8 cellular contexts compared by ENCODE assay signal in the genomic region with DNA sequence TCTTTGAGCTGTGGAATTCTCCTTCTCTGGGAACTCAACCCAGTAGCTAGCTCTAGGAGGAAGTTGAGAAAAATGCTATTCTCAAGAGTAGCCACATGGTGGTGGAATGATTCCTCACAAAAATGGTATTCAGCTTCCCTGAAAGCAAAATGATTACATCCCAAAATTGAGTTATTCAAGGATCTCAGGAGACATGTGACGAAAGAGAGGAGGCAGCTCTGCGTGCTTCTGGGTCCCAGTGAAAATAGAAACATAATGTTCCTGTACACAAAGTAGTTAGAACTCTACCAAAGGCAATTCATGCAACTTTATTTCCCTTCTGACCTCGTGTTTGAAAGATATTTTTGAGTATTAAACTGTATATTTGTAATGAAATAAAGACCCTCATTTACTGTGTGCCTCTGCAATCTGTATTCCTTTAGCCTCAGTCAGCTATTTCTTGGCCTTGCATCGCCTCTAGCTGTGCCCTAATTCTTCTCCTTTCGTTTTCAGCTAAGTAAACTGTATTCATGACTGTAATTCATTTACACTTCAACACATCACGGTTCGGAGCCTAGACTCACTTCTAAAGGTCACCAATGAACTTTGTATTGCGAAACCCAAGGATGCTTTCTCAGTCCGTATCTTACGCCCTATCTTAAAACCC.
DNase-seq lines count a peak whose midpoint lies in the region; ATAC-seq, FAIRE-seq and TF ChIP-seq lines count a peak whose summit lies in the region.

No MANE protein-coding gene starts in this region.

- H4K20me1 ChIP-seq in DOHH2 (ENCODE audit: control insufficient read depth, insufficient read depth, low read depth, low read length) (no peaks in the 10 kb centered on the region), endothelial cell of umbilical vein (replicated peaks; ENCODE audit: control insufficient read depth, extremely low read depth, insufficient read depth, low read length) (no peaks in the 10 kb centered on the region)

- FAIRE-seq in endothelial cell of umbilical vein (lab: Jason Lieb, UNC), result peak; percentile 91

- peak; percentile 57 for DNase-seq in RWPE1 (ENCODE audit: low spot score)
- peak; percentile 80 for DNase-seq in endothelial cell of umbilical vein (ENCODE audit: low read depth, low spot score)
- DNase-seq in stimulated activated CD8-positive, alpha-beta memory T cell treated with anti-CD3 and anti-CD28 coated beads, Interleukin-4, amount 100 ng/mL, for 48 hours, result no peak
- DNase-seq in activated CD4-positive, alpha-beta T cell treated with anti-CD3 and anti-CD28 coated beads for 4 hours, result no peak

- peak overlapping the region; percentile 20; the same call in 1 of the 2 replicates for H3K4me2 ChIP-seq in DOHH2 (ENCODE audit: low read length)
- H3K4me2 ChIP-seq in endothelial cell of umbilical vein (ENCODE audit: insufficient read depth, low read length), result no peak overlapping the region

- POLR2A ChIA-PET in RWPE1 (lab: Yijun Ruan, JAX; ENCODE audit: low non-redundant PET), result no interaction called here
- POLR2A ChIA-PET in endothelial cell of umbilical vein (lab: Charles Lee), result interaction anchor here (0.7 to 1.3 kb wide), 4 partner anchors 83 to 377 kb away, joined by 3 read pairs; no protein-coding TSS in a partner anchor

- H3K9me1 ChIP-seq in endothelial cell of umbilical vein (replicated peaks; ENCODE audit: control insufficient read depth, extremely low read depth, insufficient read depth, low read length), result no peaks in the 10 kb centered on the region

- H3K9me3 ChIP-seq in DOHH2 (ENCODE audit: control insufficient read depth, insufficient read depth, low read length), result no peaks in the 10 kb centered on the region
- no peaks in the 10 kb centered on the region for H3K9me3 ChIP-seq in endothelial cell of umbilical vein (replicated peaks; ENCODE audit: control insufficient read depth, insufficient read depth, low read length)
- no peaks in the 10 kb centered on the region for H3K9me3 ChIP-seq in mucosa of stomach (ENCODE audit: control insufficient read depth, low read length)

- TF ChIP-seq CTCF in DOHH2 (IDR thresholded peaks at IDR 0.05; ENCODE audit: low read depth, low read length, poor library complexity, severe bottlenecking), result peak; percentile 59
- peak; percentile 60 for TF ChIP-seq CTCF in RWPE1 (conservative IDR thresholded peaks at IDR 0.05; ENCODE audit: low read depth)
- TF ChIP-seq CTCF in endothelial cell of umbilical vein (IDR thresholded peaks at IDR 0.05; ENCODE audit: extremely low read depth in 1 of 2, insufficient read depth in 1 of 2, low read depth in 1 of 2, low read length in 2 of 2), result peak; percentile 50 to 51

- H3K4me1 ChIP-seq in DOHH2 (ENCODE audit: control insufficient read depth, low read length) (peaks cover 20% of the 10 kb centered on the region), endothelial cell of umbilical vein (ENCODE audit: control insufficient read depth, extremely low read depth, insufficient read depth, low read length) (peaks cover 8% of the 10 kb centered on the region), mucosa of stomach (ENCODE audit: control insufficient read depth, insufficient read depth, low read length) (peaks cover 12% of the 10 kb centered on the region)

- TF ChIP-seq POLR2A in endothelial cell of umbilical vein (IDR thresholded peaks at IDR 0.05; ENCODE audit: low read depth, low read length), result no peak

- H3K27ac ChIP-seq in DOHH2 (ENCODE audit: low read depth, low read length) (no peak overlapping the region), RWPE1 (no peak overlapping the region), endothelial cell of umbilical vein (ENCODE audit: insufficient read depth, low read depth, low read length) (peak overlapping the region; percentile 72)

- H3K9ac ChIP-seq in endothelial cell of umbilical vein (replicated peaks; ENCODE audit: extremely low read depth, insufficient read depth, low read length), result peak overlapping the region; percentile 37
- H3K9ac ChIP-seq in mucosa of stomach (ENCODE audit: low read length), result peak overlapping the region; percentile 18

- no peaks in the 10 kb centered on the region for H3K9me2 ChIP-seq in DOHH2 (replicated peaks; ENCODE audit: control insufficient read depth, low read length)

- dilution Hi-C loops in endothelial cell of umbilical vein (cut with MboI; ENCODE audit: extremely low pct_ligation_motif_present, low sequenced_read_pairs), result no loop called here

- BruUV-seq in endothelial cell of umbilical vein (replicated peaks; lab: Mats Ljungman, UMichigan), result TSS peak; percentile 96

- H3K4me3 ChIP-seq in DOHH2 (ENCODE audit: low read length) (no peak overlapping the region), endothelial cell of umbilical vein (replicated peaks in 1 of 3; ENCODE audit: insufficient read depth in 1 of 3, low read depth in 1 of 3, low read length in 3 of 3) (no peak overlapping the region), mucosa of stomach (ENCODE audit: low read length) (peak overlapping the region; percentile 57)

- H3K27me3 ChIP-seq in DOHH2 (ENCODE audit: control insufficient read depth, low read length), result no peaks in the 10 kb centered on the region
- H3K27me3 ChIP-seq in endothelial cell of umbilical vein (ENCODE audit: control insufficient read depth in 2 of 2, insufficient read depth in 2 of 2, low read length in 2 of 2), result no peaks in the 10 kb centered on the region
- H3K27me3 ChIP-seq in mucosa of stomach (ENCODE audit: control insufficient read depth, insufficient read depth, low read length), result no peaks in the 10 kb centered on the region

- H2AFZ ChIP-seq in endothelial cell of umbilical vein (ENCODE audit: low read depth, low read length), result peak overlapping the region; percentile 6

- H3K79me2 ChIP-seq in DOHH2 (ENCODE audit: control insufficient read depth, low read length), result no peaks in the 10 kb centered on the region
- no peaks in the 10 kb centered on the region for H3K79me2 ChIP-seq in endothelial cell of umbilical vein (ENCODE audit: control insufficient read depth, insufficient read depth, low read length)

- intact Hi-C loops in endothelial cell of umbilical vein (cut with micrococcal nuclease), result loop anchor here (1.0 to 5.0 kb wide), 13 partner anchors 33 to 594 kb away; no protein-coding TSS in a partner anchor

- CTCF ChIA-PET in RWPE1 (lab: Yijun Ruan, JAX) (interaction anchor here (0.5 to 2.8 kb wide), 7 partner anchors 19 to 400 kb away, joined by 3 to 46 read pairs (median 4); no protein-coding TSS in a partner anchor), endothelial cell of umbilical vein (lab: Charles Lee) (interaction anchor here (0.6 to 5.2 kb wide), 51 partner anchors 8 to 603 kb away, joined by 3 to 219 read pairs (median 4); a partner anchor contains a TSS)

- peak; percentile 53 for ATAC-seq in HG02678 (IDR thresholded peaks at IDR 0.05; ENCODE audit: unreplicated experiment)
- ATAC-seq in HG03045 (IDR thresholded peaks at IDR 0.05; ENCODE audit: unreplicated experiment), result no peak

- H3F3A ChIP-seq in DOHH2 (ENCODE audit: control insufficient read depth, insufficient read depth), result no peaks in the 10 kb centered on the region

- H3K36me3 ChIP-seq in DOHH2 (ENCODE audit: control insufficient read depth, low read length), result no peaks in the 10 kb centered on the region
- H3K36me3 ChIP-seq in endothelial cell of umbilical vein (ENCODE audit: control insufficient read depth in 2 of 2, extremely low read depth in 1 of 2, insufficient read depth in 2 of 2, low read length in 2 of 2), result no peaks in the 10 kb centered on the region
- no peaks in the 10 kb centered on the region for H3K36me3 ChIP-seq in mucosa of stomach (ENCODE audit: control insufficient read depth, insufficient read depth, low read length)

TF ChIP-seq in endothelial cell of umbilical vein, 7 proteins besides CTCF, POLR2A, EP300 and RAD21:
- TF ChIP-seq GATA2 (IDR thresholded peaks at IDR 0.05; ENCODE audit: insufficient read depth, insufficient read length, low read depth, low read length) (peak; percentile 13), POLR2AphosphoS5 (IDR thresholded peaks at IDR 0.05; ENCODE audit: insufficient read depth, low read depth, low read length) (peak; percentile 34), JUN (IDR thresholded peaks at IDR 0.05; ENCODE audit: borderline replicate concordance, insufficient read depth, insufficient read length, low read depth) (no peak), MYC (IDR thresholded peaks at IDR 0.05; ENCODE audit: low read depth, low read length) (no peak), EZH2 (IDR thresholded peaks at IDR 0.05; ENCODE audit: borderline replicate concordance, low read depth, low read length, severe bottlenecking) (no peak), FOS (IDR thresholded peaks at IDR 0.05; ENCODE audit: borderline replicate concordance, insufficient read depth, low read length) (no peak)
- TF ChIP-seq, protein P1, sequence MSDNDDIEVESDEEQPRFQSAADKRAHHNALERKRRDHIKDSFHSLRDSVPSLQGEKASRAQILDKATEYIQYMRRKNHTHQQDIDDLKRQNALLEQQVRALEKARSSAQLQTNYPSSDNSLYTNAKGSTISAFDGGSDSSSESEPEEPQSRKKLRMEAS (IDR thresholded peaks at IDR 0.05; ENCODE audit: insufficient read depth, insufficient read length), result no peak

Comparison
In these comparisons a context has a peak if more than half of its experiments do, and no peak if none do; other contexts are left out.
1. DNase-seq: peak in RWPE1 (single experiment) and endothelial cell of umbilical vein (single experiment); none in stimulated activated CD8-positive, alpha-beta memory T cell treated with anti-CD3 and anti-CD28 coated beads, Interleukin-4, amount 100 ng/mL, for 48 hours (single experiment) and activated CD4-positive, alpha-beta T cell treated with anti-CD3 and anti-CD28 coated beads for 4 hours (0 of 2).
2. Peak in every context shown above with its lines, with median percentiles within 50 percentile points of each other: CTCF ChIP-seq.